Comparison of ENCODE assay signal across 1 cellular context in genomic region chr17:880871-881269, GRCh38.
TF ChIP-seq lines count a peak whose summit lies in the region.

No MANE protein-coding gene starts in this region.

TF ChIP-seq in H1, 55 proteins besides CTCF, POLR2A, EP300 and RAD21:
- TF ChIP-seq RXRA (IDR thresholded peaks at IDR 0.05; ENCODE audit: insufficient read depth, low read depth, low read length) = no peak
